In genomic region chr2:10576456-10576855, GRCh38 we compare ENCODE assay signal across 22 cellular contexts.
"Had no signal": no experiment of that assay in that cellular context is flagged by ENCODE, and none has a peak within 500 bp of the region (broad histone marks: within the 10 kb centered on the region; RNA-seq: fewer than 3 reads in every experiment).

No MANE protein-coding gene starts in this region.

- H3K27me3 Mint-ChIP-seq: activated B cell treated with CpG ODN at 0.5 μM for 24 hours; activated CD4-positive, alpha-beta T cell treated with anti-CD3 and anti-CD28 coated beads, Interleukin-2, amount 10 ng/mL, durations not matched to agents 24 days and 14 days; activated naive CD4-positive, alpha-beta T cell treated with anti-CD3 and anti-CD28 coated beads, Interleukin-2, amount 10 ng/mL, durations not matched to agents 7 days and 5 days; activated naive CD8-positive, alpha-beta T cell treated with anti-CD3 and anti-CD28 coated beads, Interleukin-2, amount 50 U/mL, for 24 hours; dendritic cell treated with granulocyte-macrophage colony-stimulating factor and Interleukin-4, amounts not matched to agents 40 ng/mL and 50 ng/mL, for 4 days had no signal

- H3K4me3 Mint-ChIP-seq: activated B cell treated with CpG ODN at 0.5 μM for 24 hours; activated CD4-positive, alpha-beta T cell treated with anti-CD3 and anti-CD28 coated beads, Interleukin-2, amount 10 ng/mL, durations not matched to agents 24 days and 14 days; activated CD8-positive, alpha-beta T cell treated with anti-CD3 and anti-CD28 coated beads, Interleukin-2, amount 10 ng/mL, durations not matched to agents 7 days and 5 days; activated naive CD4-positive, alpha-beta T cell treated with anti-CD3 and anti-CD28 coated beads, Interleukin-2, amount 10 ng/mL, durations not matched to agents 7 days and 5 days; activated naive CD8-positive, alpha-beta T cell treated with anti-CD3 and anti-CD28 coated beads, Interleukin-2, amount 50 U/mL, for 24 hours; activated T-cell treated with anti-CD3 and anti-CD28 coated beads, Interleukin-2, amount 50 U/mL, for 4 hours; dendritic cell treated with granulocyte-macrophage colony-stimulating factor and Interleukin-4, amounts not matched to agents 40 ng/mL and 50 ng/mL, for 4 days had no signal

- H3K27me3 ChIP-seq: gastrocnemius medialis, right atrium auricular region, thyroid gland had no signal

- H3K27ac ChIP-seq: gastrocnemius medialis, right atrium auricular region, thyroid gland had no signal

- H3K4me1 ChIP-seq: right atrium auricular region had no signal

- H3K9me3 ChIP-seq: gastrocnemius medialis, right atrium auricular region, thyroid gland had no signal

- H3K4me1 Mint-ChIP-seq: activated B cell treated with CpG ODN at 0.5 μM for 24 hours had no signal

- H3K4me3 ChIP-seq: gastrocnemius medialis, lung, right atrium auricular region, thyroid gland had no signal

- FAIRE-seq: bronchial epithelial cell, kidney had no signal

- ATAC-seq: activated CD8-positive, alpha-beta T cell treated with anti-CD3 and anti-CD28 coated beads, Interleukin-2, amount 10 ng/mL, durations not matched to agents 7 days and 5 days; activated naive CD8-positive, alpha-beta T cell treated with anti-CD3 and anti-CD28 coated beads, Interleukin-2, amount 50 U/mL, for 24 hours; activated T-cell treated with anti-CD3 and anti-CD28 coated beads, Interleukin-2, amount 50 U/mL, for 4 hours; left lobe of liver had no signal

- H3K27ac Mint-ChIP-seq: activated B cell treated with CpG ODN at 0.5 μM for 24 hours; activated CD4-positive, alpha-beta T cell treated with anti-CD3 and anti-CD28 coated beads, Interleukin-2, amount 10 ng/mL, durations not matched to agents 24 days and 14 days; activated CD8-positive, alpha-beta T cell treated with anti-CD3 and anti-CD28 coated beads, Interleukin-2, amount 10 ng/mL, durations not matched to agents 7 days and 5 days; activated naive CD4-positive, alpha-beta T cell treated with anti-CD3 and anti-CD28 coated beads, Interleukin-2, amount 10 ng/mL, durations not matched to agents 7 days and 5 days; activated naive CD8-positive, alpha-beta T cell treated with anti-CD3 and anti-CD28 coated beads, Interleukin-2, amount 50 U/mL, for 24 hours; dendritic cell treated with granulocyte-macrophage colony-stimulating factor and Interleukin-4, amounts not matched to agents 40 ng/mL and 50 ng/mL, for 4 days had no signal

- DNase-seq: activated B cell treated with CpG ODN at 0.5 μM for 24 hours; activated CD4-positive, alpha-beta T cell treated with anti-CD3 and anti-CD28 coated beads, Interleukin-2, amount 10 ng/mL, durations not matched to agents 24 days and 14 days; activated CD8-positive, alpha-beta T cell treated with anti-CD3 and anti-CD28 coated beads, Interleukin-2, amount 10 ng/mL, durations not matched to agents 7 days and 5 days; activated naive CD4-positive, alpha-beta T cell treated with anti-CD3 and anti-CD28 coated beads, Interleukin-2, amount 10 ng/mL, durations not matched to agents 7 days and 5 days; activated naive CD8-positive, alpha-beta T cell treated with anti-CD3 and anti-CD28 coated beads, Interleukin-2, amount 50 U/mL, for 24 hours; activated T-cell treated with anti-CD3 and anti-CD28 coated beads, Interleukin-2, amount 50 U/mL, for 4 hours; aorta; effector memory CD4-positive, alpha-beta T cell; gastrocnemius medialis; head of caudate nucleus; kidney; occipital lobe; stimulated activated CD4-positive, alpha-beta T cell treated with anti-CD3 and anti-CD28 coated beads, Interleukin-2, amount 100 ng/mL, for 24 hours; stimulated activated naive CD4-positive, alpha-beta T cell treated with Interleukin-2 at 50 U/mL for 16 hours; T-helper 1 cell; T-helper 9 cell; thyroid gland had no signal

- H3K9me3 Mint-ChIP-seq: activated B cell treated with CpG ODN at 0.5 μM for 24 hours; activated CD4-positive, alpha-beta T cell treated with anti-CD3 and anti-CD28 coated beads, Interleukin-2, amount 10 ng/mL, durations not matched to agents 24 days and 14 days; activated naive CD4-positive, alpha-beta T cell treated with anti-CD3 and anti-CD28 coated beads, Interleukin-2, amount 10 ng/mL, durations not matched to agents 7 days and 5 days; activated naive CD8-positive, alpha-beta T cell treated with anti-CD3 and anti-CD28 coated beads, Interleukin-2, amount 50 U/mL, for 24 hours; activated T-cell treated with anti-CD3 and anti-CD28 coated beads, Interleukin-2, amount 50 U/mL, for 4 hours; dendritic cell treated with granulocyte-macrophage colony-stimulating factor and Interleukin-4, amounts not matched to agents 40 ng/mL and 50 ng/mL, for 4 days had no signal
